ENCODE assay signal across 20 cellular contexts in genomic region chr12:115411121-115411520, GRCh38.
"Had no signal": no experiment of that assay in that cellular context is flagged by ENCODE, and none has a peak within 500 bp of the region (broad histone marks: within the 10 kb centered on the region; RNA-seq: fewer than 3 reads in every experiment).

No MANE protein-coding gene starts in this region.

- H3K27me3 ChIP-seq: adrenal gland, gastrocnemius medialis, tibial nerve, vagina had no signal

- H3K4me1 ChIP-seq: adrenal gland, gastrocnemius medialis, lower lobe of right lung, tibial nerve, vagina had no signal

- H3K27ac Mint-ChIP-seq: activated CD4-positive, alpha-beta T cell treated with anti-CD3 and anti-CD28 coated beads for 36 hours; activated naive CD4-positive, alpha-beta T cell treated with anti-CD3 and anti-CD28 coated beads, Interleukin-2, amount 50 U/mL, for 72 hours; activated T-helper 1 cell treated with anti-CD3 and anti-CD28 coated beads, Interleukin-12 subunit alpha, Interleukin-12 subunit beta, Interleukin-2, Interleukin-4 antibody, amounts not matched to agents 30 ng/mL and 10 ng/mL and 1 ng/mL, durations not matched to agents 14 hours and 24 hours and 36 hours; nephron; T-helper 2 cell treated with Interferon-gamma antibody and Interleukin-4, amounts not matched to agents 5 μg/mL and 100 μg/mL, for 36 hours had no signal

- H3K36me3 Mint-ChIP-seq: activated naive CD4-positive, alpha-beta T cell treated with anti-CD3 and anti-CD28 coated beads, Interleukin-2, amount 50 U/mL, for 72 hours; mesothelial cell of epicardium had no signal

- H3K4me3 Mint-ChIP-seq: activated CD4-positive, alpha-beta T cell treated with anti-CD3 and anti-CD28 coated beads for 36 hours; activated T-helper 1 cell treated with anti-CD3 and anti-CD28 coated beads, Interleukin-12 subunit alpha, Interleukin-12 subunit beta, Interleukin-2, Interleukin-4 antibody, amounts not matched to agents 30 ng/mL and 10 ng/mL and 1 ng/mL, durations not matched to agents 14 hours and 24 hours and 36 hours; mesothelial cell of epicardium; nephron; T-helper 2 cell treated with Interferon-gamma antibody and Interleukin-4, amounts not matched to agents 5 μg/mL and 100 μg/mL, for 36 hours had no signal

- H3K27ac ChIP-seq: adrenal gland, gastrocnemius medialis, lower lobe of right lung, tibial nerve, vagina had no signal

- H3K4me3 ChIP-seq: adrenal gland, gastrocnemius medialis, lower lobe of right lung, tibial nerve, vagina had no signal

- H3K9me3 Mint-ChIP-seq: mesothelial cell of epicardium; nephron; T-helper 2 cell treated with Interferon-gamma antibody and Interleukin-4, amounts not matched to agents 5 μg/mL and 100 μg/mL, for 36 hours had no signal

- H3K4me1 Mint-ChIP-seq: activated CD4-positive, alpha-beta T cell treated with anti-CD3 and anti-CD28 coated beads for 36 hours had no signal

- H3K9me3 ChIP-seq: adrenal gland, gastrocnemius medialis, lower lobe of right lung, tibial nerve, vagina had no signal

- ATAC-seq: activated CD4-positive, alpha-beta T cell treated with anti-CD3 and anti-CD28 coated beads for 36 hours; activated naive CD4-positive, alpha-beta T cell treated with anti-CD3 and anti-CD28 coated beads, Interleukin-2, amount 50 U/mL, for 72 hours; gastrocnemius medialis; left colon; lower lobe of right lung; stimulated activated naive CD8-positive, alpha-beta T cell treated with anti-CD3 and anti-CD28 coated beads, Interleukin-15, Interleukin-2, amounts not matched to agents 100 U/mL and 50 U/mL, for 24 hours had no signal

- DNase-seq: activated CD4-positive, alpha-beta T cell treated with anti-CD3 and anti-CD28 coated beads for 36 hours; activated CD4-positive, alpha-beta T cell treated with anti-CD3 and anti-CD28 coated beads, Interleukin-2, amount 50 U/mL, for 48 hours; activated gamma-delta T cell treated with Interleukin-2 at 50 U/mL for 16 hours; activated T-cell treated with anti-CD3 and anti-CD28 coated beads for 4 hours; adrenal gland; gastrocnemius medialis; head of caudate nucleus; left colon; lower lobe of right lung; retina; stimulated activated CD4-positive, alpha-beta T cell treated with anti-CD3 and anti-CD28 coated beads, Interleukin-2, amount 100 ng/mL, for 24 hours; stimulated activated naive CD8-positive, alpha-beta T cell treated with anti-CD3 and anti-CD28 coated beads, Interleukin-15, Interleukin-2, amounts not matched to agents 100 U/mL and 50 U/mL, for 24 hours; substantia nigra had no signal

- H3K36me3 ChIP-seq: adrenal gland, gastrocnemius medialis, lower lobe of right lung, tibial nerve, vagina had no signal
